Comparison of ENCODE assay signal across 24 cellular contexts in genomic region chr21:25984538-25984937, GRCh38.
"Had no signal": no experiment of that assay in that cellular context is flagged by ENCODE, and none has a peak within 500 bp of the region (broad histone marks: within the 10 kb centered on the region; RNA-seq: fewer than 3 reads in every experiment).

No MANE protein-coding gene starts in this region.

- DNase-seq: activated CD4-positive, alpha-beta T cell treated with anti-CD3 and anti-CD28 coated beads, Interleukin-2, amount 10 ng/mL, durations not matched to agents 24 days and 14 days; activated CD4-positive, alpha-beta T cell treated with anti-CD3 and anti-CD28 coated beads, Interleukin-2, amount 50 U/mL, for 48 hours; activated CD4-positive, CD25-positive, alpha-beta regulatory T cell treated with anti-CD3 and anti-CD28 coated beads, Interleukin-2, amount 50 U/mL, for 72 hours; activated effector memory CD4-positive, alpha-beta T cell treated with anti-CD3 and anti-CD28 coated beads, Interleukin-2, amount 50 U/mL, for 16 hours; activated naive CD4-positive, alpha-beta T cell treated with Interleukin-2 at 50 U/mL for 16 hours; activated T-cell treated with anti-CD3 and anti-CD28 coated beads, Interleukin-2, amount 50 U/mL, for 4 hours; amygdala; brain microvascular endothelial cell; Kasumi-1; KBM-7; NCI-H1105 treated with DMSO at 0.1 percent for 48 hours; NCI-H1436 treated with DMSO at 0.1 percent for 48 hours; NCI-H187; NCI-H2081; NCI-H510A treated with DMSO at 0.1 percent for 48 hours; NCI-H69; Peyer's patch; SHP77; T-helper 17 cell; T-helper 9 cell had no signal

- H3K9me3 Mint-ChIP-seq: activated CD4-positive, alpha-beta T cell treated with anti-CD3 and anti-CD28 coated beads, Interleukin-2, amount 10 ng/mL, durations not matched to agents 24 days and 14 days; activated naive CD4-positive, alpha-beta T cell treated with anti-CD3 and anti-CD28 coated beads, Interleukin-2, amount 50 U/mL, for 72 hours; activated T-cell treated with anti-CD3 and anti-CD28 coated beads, Interleukin-2, amount 50 U/mL, for 4 hours; WTC11 had no signal

- H3K27ac Mint-ChIP-seq: activated CD4-positive, alpha-beta T cell treated with anti-CD3 and anti-CD28 coated beads, Interleukin-2, amount 10 ng/mL, durations not matched to agents 24 days and 14 days; activated naive CD4-positive, alpha-beta T cell treated with anti-CD3 and anti-CD28 coated beads, Interleukin-2, amount 50 U/mL, for 72 hours; T-helper 17 cell had no signal

- H3K4me3 Mint-ChIP-seq: activated CD4-positive, alpha-beta T cell treated with anti-CD3 and anti-CD28 coated beads, Interleukin-2, amount 10 ng/mL, durations not matched to agents 24 days and 14 days; activated T-cell treated with anti-CD3 and anti-CD28 coated beads, Interleukin-2, amount 50 U/mL, for 4 hours; T-helper 17 cell; WTC11 had no signal

- H3K27ac ChIP-seq: brain microvascular endothelial cell, cardiac muscle cell, Peyer's patch, RWPE1 had no signal

- H3K27me3 Mint-ChIP-seq: activated CD4-positive, alpha-beta T cell treated with anti-CD3 and anti-CD28 coated beads, Interleukin-2, amount 10 ng/mL, durations not matched to agents 24 days and 14 days; T-helper 17 cell had no signal

- ATAC-seq: activated naive CD4-positive, alpha-beta T cell treated with anti-CD3 and anti-CD28 coated beads, Interleukin-2, amount 50 U/mL, for 72 hours; activated T-cell treated with anti-CD3 and anti-CD28 coated beads, Interleukin-2, amount 50 U/mL, for 4 hours; T-helper 17 cell had no signal

- H3K9me3 ChIP-seq: Peyer's patch had no signal

- H3K4me3 ChIP-seq: cardiac muscle cell, Peyer's patch had no signal

- H3K4me1 ChIP-seq: Peyer's patch had no signal

- H3K27me3 ChIP-seq: brain microvascular endothelial cell, cardiac muscle cell, Peyer's patch had no signal
